15 cellular contexts compared by ENCODE assay signal in the genomic region with DNA sequence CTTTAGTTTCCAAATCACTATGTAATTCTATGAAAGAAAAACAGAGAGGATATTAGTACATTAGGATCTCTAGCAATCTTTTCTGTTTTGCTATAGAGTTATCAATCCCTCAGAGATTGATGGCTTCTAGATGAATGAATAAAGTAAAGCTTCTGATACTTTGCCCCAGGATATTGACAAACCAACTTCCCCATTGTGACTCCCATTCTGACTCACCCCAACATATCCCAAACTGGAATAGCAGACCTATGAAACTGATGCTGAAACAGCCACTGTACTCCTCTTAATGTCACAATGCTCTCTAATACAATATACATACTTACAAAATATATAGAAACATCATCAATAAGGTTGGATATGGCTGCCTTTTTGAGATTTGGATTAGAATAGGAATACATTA.
"Had no signal": no experiment of that assay in that cellular context is flagged by ENCODE, and none has a peak within 500 bp of the region (broad histone marks: within the 10 kb centered on the region; RNA-seq: fewer than 3 reads in every experiment).

No MANE protein-coding gene starts in this region.

- ATAC-seq: activated CD4-positive, alpha-beta T cell treated with anti-CD3 and anti-CD28 coated beads for 36 hours; activated naive CD8-positive, alpha-beta T cell treated with anti-CD3 and anti-CD28 coated beads, Interleukin-2, amount 50 U/mL, for 24 hours; gastrocnemius medialis had no signal

- FAIRE-seq: urothelium cell line had no signal

- H3K27ac ChIP-seq: ascending aorta, cardiac muscle cell, gastrocnemius medialis, hepatocyte, neural progenitor cell, skin epidermis, WERI-Rb-1 had no signal

- DNase-seq: activated CD4-positive, alpha-beta memory T cell treated with anti-CD3 and anti-CD28 coated beads, Interleukin-2, amount 10 ng/mL, durations not matched to agents 7 days and 5 days; activated CD4-positive, alpha-beta T cell treated with anti-CD3 and anti-CD28 coated beads for 36 hours; activated CD8-positive, alpha-beta memory T cell treated with anti-CD3 and anti-CD28 coated beads, Interleukin-2, amount 50 U/mL, for 4 hours; activated naive CD4-positive, alpha-beta T cell; activated naive CD8-positive, alpha-beta T cell treated with anti-CD3 and anti-CD28 coated beads, Interleukin-2, amount 50 U/mL, for 24 hours; gastrocnemius medialis; kidney glomerular epithelial cell; T1000; WERI-Rb-1 had no signal
